8 cellular contexts compared by ENCODE assay signal in genomic region chr10:86758231-86759072, GRCh38. TPM values are rescaled to one million over a fixed set of nuclear protein-coding genes. Genes with fewer than 3 reads are reported as not detected.
DNase-seq lines count a peak whose midpoint lies in the region; ATAC-seq, FAIRE-seq and TF ChIP-seq lines count a peak whose summit lies in the region.

No MANE protein-coding gene starts in this region.

- H3K9me3 ChIP-seq in neuron (ENCODE audit: low read length) (peaks cover 12% of the 10 kb centered on the region), pancreas (no peaks in the 10 kb centered on the region)

- H3K27ac ChIP-seq in dorsolateral prefrontal cortex (peak overlapping the region in 42 of 59 donors; percentile 5 to 96 (median 86)), pancreas (peak overlapping the region in 1 of 4 donors; percentile 91)

- intact Hi-C loops in dorsolateral prefrontal cortex (cut with DNase I) (loop anchor here (5.0 kb wide), 2 partner anchors 109 to 139 kb away; no protein-coding TSS in a partner anchor), pancreas (cut with DNase I) (no loop called here)

- 24 to 28% methylated on average over 8 of the region's 8 CpGs for WGBS in pancreas, 2 donors

- ATAC-seq in pancreas = no peak

- H3K36me3 ChIP-seq in neuron (ENCODE audit: insufficient read depth, low read length) (peaks cover 6% of the 10 kb centered on the region), pancreas (no peaks in the 10 kb centered on the region)

- H3K27me3 ChIP-seq in dorsolateral prefrontal cortex (no peaks in the 10 kb centered on the region), neuron (ENCODE audit: insufficient read depth, low read length) (no peaks in the 10 kb centered on the region), pancreas (no peaks in the 10 kb centered on the region)

- in situ Hi-C loops in GM13977 (cut with MboI; ENCODE audit: low pct_unique_long_range_greater_than_20kb, low sequenced_read_pairs, unreplicated experiment) = no loop called here

- FAIRE-seq in pancreas (lab: Jason Lieb, UNC) = no peak

- H2AFZ ChIP-seq in neuron (ENCODE audit: low read depth, low read length) = no peak overlapping the region

- DNase-seq in DMS114 treated with DMSO at 0.1 percent for 48 hours (lab: John Stamatoyannopoulos, UW; ENCODE audit: unreplicated experiment) (peak; percentile 58), NCI-H526 (lab: John Stamatoyannopoulos, UW) (peak; percentile 8 to 24), dorsolateral prefrontal cortex (no peak), GM13977 (ENCODE audit: low spot score) (no peak), NCI-H1930 (lab: John Stamatoyannopoulos, UW) (no peak), AG08396 (ENCODE audit: low spot score) (no peak), pancreas (no peak)

- TF ChIP-seq CTCF in dorsolateral prefrontal cortex (IDR thresholded peaks at IDR 0.05 in 54 of 56, conservative IDR thresholded peaks at IDR 0.05 in 2 of 56; ENCODE audit: low read depth in 1 of 56, partially characterized antibody in 56 of 56) (no peak), GM13977 (IDR thresholded peaks at IDR 0.05; ENCODE audit: extremely low read depth, insufficient read depth, missing control alignments) (no peak), pancreas (IDR thresholded peaks at IDR 0.05) (no peak)

- H3K4me1 ChIP-seq in neuron (ENCODE audit: insufficient read depth, low read length) (peaks cover 14% of the 10 kb centered on the region), pancreas (peaks cover 5 to 18% (median 5%) of the 10 kb centered on the region in 3 donors)

- peak overlapping the region in 58 of 59 donors; percentile 54 to 96 (median 89) for H3K4me3 ChIP-seq in dorsolateral prefrontal cortex
- peak overlapping the region; percentile 98 for H3K4me3 ChIP-seq in neuron (ENCODE audit: low read length)
- H3K4me3 ChIP-seq in pancreas = peak overlapping the region in 2 of 4 donors; percentile 84 to 87

RNA-seq across cellular contexts. Expression of gene BMPR1A, which starts 2.0 kb away (rescaled TPM):
- 10 to 100 TPM; 20.8 to 55.7 (median 33.4) TPM for total RNA-seq in dorsolateral prefrontal cortex
- 10 to 100 TPM in 5 of 6 donors, 1 to 10 TPM in 1; 9.9 to 22.3 (median 13.5) TPM for total RNA-seq in pancreas
- 1 to 10 TPM; 3.5 to 6.6 TPM for polyA plus RNA-seq in pancreas

Comparison
In these comparisons a context has a peak if more than half of its experiments do, and no peak if none do; other contexts are left out.
1. DNase-seq: peak in DMS114 treated with DMSO at 0.1 percent for 48 hours (single experiment) and NCI-H526 (2 of 2); none in dorsolateral prefrontal cortex (0 of 10), GM13977 (single experiment), NCI-H1930 (0 of 2), AG08396 (single experiment) and pancreas (0 of 6).
2. intact Hi-C loops: an anchor here in dorsolateral prefrontal cortex (5.0 kb wide); none called in pancreas.